In the genomic region with DNA sequence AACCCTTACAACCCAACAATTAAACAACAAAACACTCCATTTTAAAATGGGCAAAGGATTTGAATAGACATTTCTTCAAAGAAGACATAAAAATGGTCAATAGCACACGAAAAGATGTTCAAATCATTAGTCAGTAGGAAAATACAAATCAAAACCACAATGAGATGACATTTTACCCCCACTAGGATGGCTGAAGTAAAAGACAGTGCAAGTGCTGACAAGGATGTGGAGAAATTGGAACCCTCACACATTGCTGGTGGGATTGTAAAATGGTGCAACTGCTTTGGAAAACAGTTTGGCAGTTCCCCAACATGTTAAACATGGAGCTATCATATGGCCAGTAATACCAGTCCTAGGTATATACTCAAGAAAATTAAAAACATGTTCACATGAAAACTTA, we compare ENCODE assay signal across 22 cellular contexts. TPM values are rescaled to one million over a fixed set of nuclear protein-coding genes. Genes with fewer than 3 reads are reported as not detected.
DNase-seq lines count a peak whose midpoint lies in the region; ATAC-seq, FAIRE-seq and TF ChIP-seq lines count a peak whose summit lies in the region.
"Had no signal": no experiment of that assay in that cellular context is flagged by ENCODE, and none has a peak within 500 bp of the region (broad histone marks: within the 10 kb centered on the region; RNA-seq: fewer than 3 reads in every experiment).

No MANE protein-coding gene starts in this region.

- no peak overlapping the region for H3K4me3 Mint-ChIP-seq in activated T-cell treated with anti-CD3 and anti-CD28 coated beads, Interleukin-2, amount 50 U/mL, for 24 hours
- no peak overlapping the region for H3K4me3 Mint-ChIP-seq in activated T-helper 17 cell treated with anti-CD3 and anti-CD28 coated beads, Interleukin-2, amount 50 U/mL, for 72 hours
- H3K4me3 Mint-ChIP-seq in CD8-positive, alpha-beta T cell, result no peak overlapping the region
- no peak overlapping the region for H3K4me3 Mint-ChIP-seq in stimulated activated memory B cell treated with anti-CD40 and anti-IgM and Interleukin-4, amounts not matched to agents 10 μg/mL and 1 μg/mL and 100 μg/mL, for 72 hours
- H3K4me3 Mint-ChIP-seq: CD14-positive monocyte; CD4-positive, alpha-beta memory T cell; H9 had no signal

- H3K4me1 Mint-ChIP-seq in activated T-cell treated with anti-CD3 and anti-CD28 coated beads, Interleukin-2, amount 50 U/mL, for 24 hours (ENCODE audit: low read depth), result peaks cover 7% of the 10 kb centered on the region
- peaks cover 5% of the 10 kb centered on the region for H3K4me1 Mint-ChIP-seq in activated T-helper 17 cell treated with anti-CD3 and anti-CD28 coated beads, Interleukin-2, amount 50 U/mL, for 72 hours
- H3K4me1 Mint-ChIP-seq in CD8-positive, alpha-beta T cell (ENCODE audit: low read depth), result no peaks in the 10 kb centered on the region
- no peaks in the 10 kb centered on the region for H3K4me1 Mint-ChIP-seq in stimulated activated memory B cell treated with anti-CD40 and anti-IgM and Interleukin-4, amounts not matched to agents 10 μg/mL and 1 μg/mL and 100 μg/mL, for 72 hours
- H3K4me1 Mint-ChIP-seq: CD4-positive, alpha-beta memory T cell had no signal

- ATAC-seq in activated T-helper 17 cell treated with anti-CD3 and anti-CD28 coated beads, Interleukin-2, amount 50 U/mL, for 72 hours (replicated peaks), result peak; percentile 22
- ATAC-seq in CD8-positive, alpha-beta T cell, result no peak
- ATAC-seq in stimulated activated memory B cell treated with anti-CD40 and anti-IgM and Interleukin-4, amounts not matched to agents 10 μg/mL and 1 μg/mL and 100 μg/mL, for 72 hours, result no peak
- ATAC-seq: A549 had no signal

- H3K4me1 ChIP-seq in CD8-positive, alpha-beta T cell (ENCODE audit: insufficient read depth, low read length), result no peaks in the 10 kb centered on the region
- no peaks in the 10 kb centered on the region for H3K4me1 ChIP-seq in small intestine (ENCODE audit: control insufficient read depth in 2 of 2, insufficient read depth in 1 of 2, low read depth in 1 of 2, low read length in 1 of 2)
- H3K4me1 ChIP-seq: BLaER1 had no signal

- H3K27ac Mint-ChIP-seq in activated T-cell treated with anti-CD3 and anti-CD28 coated beads, Interleukin-2, amount 50 U/mL, for 24 hours, result peak overlapping the region; percentile 15
- H3K27ac Mint-ChIP-seq in activated T-helper 17 cell treated with anti-CD3 and anti-CD28 coated beads, Interleukin-2, amount 50 U/mL, for 72 hours, result no peak overlapping the region
- no peak overlapping the region for H3K27ac Mint-ChIP-seq in CD8-positive, alpha-beta T cell
- H3K27ac Mint-ChIP-seq in stimulated activated memory B cell treated with anti-CD40 and anti-IgM and Interleukin-4, amounts not matched to agents 10 μg/mL and 1 μg/mL and 100 μg/mL, for 72 hours, result no peak overlapping the region
- H3K27ac Mint-ChIP-seq: CD14-positive monocyte; CD4-positive, alpha-beta memory T cell; H9 had no signal

- WGBS in small intestine, 3 donors, result 0 to 58% (median 26%) methylated on average over 1 of the region's 1 CpG

- H3K27ac ChIP-seq in CD8-positive, alpha-beta T cell (ENCODE audit: low read depth, low read length), result no peak overlapping the region
- H3K27ac ChIP-seq in small intestine (ENCODE audit: low read depth in 1 of 2, low read length in 1 of 2), result no peak overlapping the region
- H3K27ac ChIP-seq: 22Rv1, A549, BLaER1 had no signal

- no peaks in the 10 kb centered on the region for H3K36me3 ChIP-seq in CD8-positive, alpha-beta T cell (ENCODE audit: insufficient read depth, low read length)
- H3K36me3 ChIP-seq in small intestine (ENCODE audit: control insufficient read depth in 2 of 2, insufficient read depth in 2 of 2, low read length in 2 of 2), result no peaks in the 10 kb centered on the region
- H3K36me3 ChIP-seq: BLaER1 had no signal

- no peaks in the 10 kb centered on the region for H3K27me3 ChIP-seq in CD8-positive, alpha-beta T cell (ENCODE audit: insufficient read depth, low read length)
- H3K27me3 ChIP-seq in small intestine (ENCODE audit: control insufficient read depth in 2 of 2, insufficient read depth in 2 of 2, low read length in 2 of 2), result no peaks in the 10 kb centered on the region
- H3K27me3 ChIP-seq: BLaER1 had no signal

- TF ChIP-seq CTCF in CD8-positive, alpha-beta T cell (IDR thresholded peaks at IDR 0.05), result no peak

- no peaks in the 10 kb centered on the region for H3K36me3 Mint-ChIP-seq in activated T-cell treated with anti-CD3 and anti-CD28 coated beads, Interleukin-2, amount 50 U/mL, for 24 hours (ENCODE audit: low read depth)
- no peaks in the 10 kb centered on the region for H3K36me3 Mint-ChIP-seq in activated T-helper 17 cell treated with anti-CD3 and anti-CD28 coated beads, Interleukin-2, amount 50 U/mL, for 72 hours (ENCODE audit: low read depth)
- no peaks in the 10 kb centered on the region for H3K36me3 Mint-ChIP-seq in CD8-positive, alpha-beta T cell
- no peaks in the 10 kb centered on the region for H3K36me3 Mint-ChIP-seq in stimulated activated memory B cell treated with anti-CD40 and anti-IgM and Interleukin-4, amounts not matched to agents 10 μg/mL and 1 μg/mL and 100 μg/mL, for 72 hours
- H3K36me3 Mint-ChIP-seq: CD14-positive monocyte; CD4-positive, alpha-beta memory T cell had no signal

- intact Hi-C loops in CD8-positive, alpha-beta T cell (cut with DNase I, micrococcal nuclease), result no loop called here

- no peaks in the 10 kb centered on the region for H3K27me3 Mint-ChIP-seq in activated T-cell treated with anti-CD3 and anti-CD28 coated beads, Interleukin-2, amount 50 U/mL, for 24 hours
- H3K27me3 Mint-ChIP-seq in activated T-helper 17 cell treated with anti-CD3 and anti-CD28 coated beads, Interleukin-2, amount 50 U/mL, for 72 hours, result peaks cover 4% of the 10 kb centered on the region
- H3K27me3 Mint-ChIP-seq in CD8-positive, alpha-beta T cell (ENCODE audit: low read depth), result peaks cover 2% of the 10 kb centered on the region
- no peaks in the 10 kb centered on the region for H3K27me3 Mint-ChIP-seq in stimulated activated memory B cell treated with anti-CD40 and anti-IgM and Interleukin-4, amounts not matched to agents 10 μg/mL and 1 μg/mL and 100 μg/mL, for 72 hours

- POLR2A ChIA-PET in CD8-positive, alpha-beta T cell (lab: Charles Lee), result no interaction called here

- H3K9me3 ChIP-seq in CD8-positive, alpha-beta T cell (ENCODE audit: low read length), result no peaks in the 10 kb centered on the region
- no peaks in the 10 kb centered on the region for H3K9me3 ChIP-seq in small intestine (ENCODE audit: control insufficient read depth, low read depth)
- H3K9me3 ChIP-seq: A549, BLaER1 had no signal

- no peaks in the 10 kb centered on the region for H3K9me3 Mint-ChIP-seq in activated T-cell treated with anti-CD3 and anti-CD28 coated beads, Interleukin-2, amount 50 U/mL, for 24 hours
- H3K9me3 Mint-ChIP-seq in activated T-helper 17 cell treated with anti-CD3 and anti-CD28 coated beads, Interleukin-2, amount 50 U/mL, for 72 hours, result no peaks in the 10 kb centered on the region
- no peaks in the 10 kb centered on the region for H3K9me3 Mint-ChIP-seq in CD8-positive, alpha-beta T cell
- no peaks in the 10 kb centered on the region for H3K9me3 Mint-ChIP-seq in stimulated activated memory B cell treated with anti-CD40 and anti-IgM and Interleukin-4, amounts not matched to agents 10 μg/mL and 1 μg/mL and 100 μg/mL, for 72 hours
- H3K9me3 Mint-ChIP-seq: CD14-positive monocyte, H9 had no signal

- no peak for FAIRE-seq in small intestine (lab: Jason Lieb, UNC)
- FAIRE-seq: A549, G401.6, GM12891, GM19239, H1 had no signal

- DNase-seq in activated T-cell treated with anti-CD3 and anti-CD28 coated beads, Interleukin-2, amount 50 U/mL, for 24 hours, result no peak
- DNase-seq in activated T-cell treated with anti-CD3 and anti-CD28 coated beads, Interleukin-2, amount 50 U/mL, for 1 hour, result no peak
- peak; percentile 43 for DNase-seq in fibroblast of peridontal ligament (ENCODE audit: extremely low read depth)
- no peak for DNase-seq in CD8-positive, alpha-beta T cell
- DNase-seq in small intestine, result no peak
- no peak for DNase-seq in NCI-H1048 (lab: John Stamatoyannopoulos, UW)
- DNase-seq: AML-193; Calu3; CD4-positive, alpha-beta memory T cell; DMS79 treated with DMSO at 0.1 percent for 48 hours; H9 had no signal

- no peak overlapping the region for H3K4me3 ChIP-seq in CD8-positive, alpha-beta T cell (ENCODE audit: low read depth, low read length)
- H3K4me3 ChIP-seq in small intestine (ENCODE audit: low read depth in 1 of 2, low read length in 2 of 2), result no peak overlapping the region
- H3K4me3 ChIP-seq: A549, BLaER1 had no signal

- CTCF ChIA-PET in CD8-positive, alpha-beta T cell (lab: Charles Lee), result interaction anchor here (1.2 kb wide), 1 partner anchor 9 kb away, joined by 3 read pairs; no protein-coding TSS in a partner anchor

RNA-seq across cellular contexts. Expression of gene GALNT15, which starts 11.6 kb away (rescaled TPM):
- under 1 TPM in 1 of 2 donors, not detected in 1; 0.22 TPM for total RNA-seq in activated T-helper 17 cell treated with anti-CD3 and anti-CD28 coated beads, Interleukin-2, amount 50 U/mL, for 72 hours
- not detected for total RNA-seq in CD8-positive, alpha-beta T cell
- 10 to 100 TPM in 1 of 3 donors, 1 to 10 TPM in 1, under 1 TPM in 1; 0.67 to 29.5 (median 1.1) TPM for polyA plus RNA-seq in small intestine
- total RNA-seq: Calu3; CD4-positive, alpha-beta memory T cell; H1; HT-29 had no signal
- polyA plus RNA-seq: CD14-positive monocyte; CD4-positive, alpha-beta memory T cell had no signal
